ENCODE assay signal across 28 cellular contexts in the genomic region with DNA sequence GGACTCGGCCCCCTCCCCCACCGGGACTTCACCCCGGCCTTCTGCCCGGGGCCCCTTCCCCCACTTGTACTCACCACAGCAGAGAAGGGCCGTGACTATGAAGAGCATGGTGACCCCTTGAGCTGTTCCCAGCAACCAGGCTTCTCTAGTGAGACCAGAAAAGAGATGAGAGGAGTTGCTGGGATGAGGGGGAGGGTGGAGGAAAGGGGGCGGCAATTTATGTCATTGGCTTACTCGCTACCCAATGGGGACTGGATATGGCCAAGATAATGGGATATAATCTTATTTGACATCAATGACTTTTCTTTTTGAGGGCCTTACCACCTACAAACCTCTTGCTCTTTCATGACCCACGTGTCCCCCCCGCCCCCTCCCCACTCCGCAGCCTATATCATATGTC. TPM values are rescaled to one million over a fixed set of nuclear protein-coding genes. Genes with fewer than 3 reads are reported as not detected.
"Had no signal": no experiment of that assay in that cellular context is flagged by ENCODE, and none has a peak within 500 bp of the region (broad histone marks: within the 10 kb centered on the region; RNA-seq: fewer than 3 reads in every experiment).

No MANE protein-coding gene starts in this region.

- ATAC-seq: effector memory CD8-positive, alpha-beta T cell; esophagus mucosa; gastrocnemius medialis; heart right ventricle; left lung; left ventricle myocardium superior; lower lobe of right lung; mucosa of descending colon had no signal

- H3K4me1 ChIP-seq: colonic mucosa, esophagus squamous epithelium, gastrocnemius medialis, heart right ventricle, left lung, lower lobe of right lung had no signal

- H3K27ac ChIP-seq: colonic mucosa, epithelial cell of prostate, esophagus squamous epithelium, gastrocnemius medialis, heart right ventricle, left lung, lower lobe of right lung had no signal

- FAIRE-seq: endometrium, islet of Langerhans, keratinocyte had no signal

- H3K9me3 ChIP-seq: colonic mucosa, esophagus squamous epithelium, gastrocnemius medialis, heart right ventricle, left lung, lower lobe of right lung, mucosa of descending colon had no signal

- H3K4me3 ChIP-seq: colonic mucosa, esophagus squamous epithelium, gastrocnemius medialis, left lung, lower lobe of right lung, mucosa of descending colon had no signal

- H3K27me3 ChIP-seq: colonic mucosa, esophagus squamous epithelium, gastrocnemius medialis, left lung had no signal

- DNase-seq: colonic mucosa; cortex of kidney; effector CD8-positive, alpha-beta T cell; effector memory CD8-positive, alpha-beta T cell; endodermal cell; erythroblast; esophagus squamous epithelium; foreskin fibroblast; foreskin melanocyte; gastrocnemius medialis; glutamatergic neuron; head of caudate nucleus; heart right ventricle; hippocampal formation; left cardiac atrium; left lung; left ventricle myocardium superior; lower lobe of right lung; mesenchymal stem cell; mucosa of descending colon; naive B cell had no signal

- H3K36me3 ChIP-seq: colonic mucosa, esophagus squamous epithelium, gastrocnemius medialis, heart right ventricle, left lung, lower lobe of right lung had no signal

RNA-seq across cellular contexts. Expression of a gene that starts 9.9 kb away (rescaled TPM):
- total RNA-seq: left lung, lung microvascular endothelial cell, myocyte had no signal
- polyA plus RNA-seq: keratinocyte had no signal
